Comparison of ENCODE assay signal across 1 cellular context in the genomic region with DNA sequence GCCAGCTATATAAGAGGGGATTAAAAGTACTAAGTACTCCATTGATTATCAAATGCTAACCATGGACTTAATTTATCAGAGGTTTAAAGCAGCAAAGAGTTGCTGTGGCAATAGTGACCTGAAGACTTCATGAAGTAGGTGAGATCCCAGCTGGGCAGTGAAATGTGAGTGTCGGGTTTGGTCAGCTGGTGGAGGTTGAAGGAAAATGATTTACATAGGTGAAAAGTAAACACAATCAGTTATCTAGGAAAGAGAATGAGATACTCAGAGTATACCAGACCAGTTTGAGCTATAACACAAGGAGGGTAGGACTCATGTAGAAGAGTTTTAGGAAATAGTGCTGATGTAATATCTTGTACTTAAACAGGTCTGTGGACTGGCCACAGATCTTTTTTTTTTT.
TF ChIP-seq lines count a peak whose summit lies in the region.

No MANE protein-coding gene starts in this region.

TF ChIP-seq in HepG2, 621 proteins besides CTCF, POLR2A, EP300 and RAD21 (continued from another document):
- TF ChIP-seq, protein P1, sequence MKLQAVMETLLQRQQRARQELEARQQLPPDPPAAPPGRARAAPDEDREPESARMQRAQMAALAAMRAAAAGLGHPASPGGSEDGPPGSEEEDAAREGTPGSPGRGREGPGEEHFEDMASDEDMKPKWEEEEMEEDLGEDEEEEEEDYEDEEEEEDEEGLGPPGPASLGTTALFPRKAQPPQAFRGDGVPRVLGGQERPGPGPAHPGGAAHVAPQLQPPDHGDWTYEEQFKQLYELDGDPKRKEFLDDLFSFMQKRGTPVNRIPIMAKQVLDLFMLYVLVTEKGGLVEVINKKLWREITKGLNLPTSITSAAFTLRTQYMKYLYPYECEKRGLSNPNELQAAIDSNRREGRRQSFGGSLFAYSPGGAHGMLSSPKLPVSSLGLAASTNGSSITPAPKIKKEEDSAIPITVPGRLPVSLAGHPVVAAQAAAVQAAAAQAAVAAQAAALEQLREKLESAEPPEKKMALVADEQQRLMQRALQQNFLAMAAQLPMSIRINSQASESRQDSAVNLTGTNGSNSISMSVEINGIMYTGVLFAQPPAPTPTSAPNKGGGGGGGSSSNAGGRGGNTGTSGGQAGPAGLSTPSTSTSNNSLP (IDR thresholded peaks at IDR 0.05; ENCODE audit: low read depth, low read length): no peak
- TF ChIP-seq NFYB (CRISPR knock-in tag; IDR thresholded peaks at IDR 0.05) (no peak), SAP130 (CRISPR knock-in tag; IDR thresholded peaks at IDR 0.05; ENCODE audit: low read depth) (peak; percentile 58), FOXA3 (CRISPR knock-in tag; IDR thresholded peaks at IDR 0.05) (peak; percentile 31; the same call in 1 of the 2 replicates), GATAD2A (CRISPR knock-in tag; IDR thresholded peaks at IDR 0.05) (peak; percentile 37; the same call in 1 of the 2 replicates), FOXK1 (CRISPR knock-in tag; IDR thresholded peaks at IDR 0.05; ENCODE audit: borderline replicate concordance, low read depth) (0 out of 2 replicates have a peak, but pooled peaks have one; percentile 18), ZNF326 (CRISPR knock-in tag; IDR thresholded peaks at IDR 0.05; ENCODE audit: borderline replicate concordance) (no peak)
- TF ChIP-seq, protein P2, sequence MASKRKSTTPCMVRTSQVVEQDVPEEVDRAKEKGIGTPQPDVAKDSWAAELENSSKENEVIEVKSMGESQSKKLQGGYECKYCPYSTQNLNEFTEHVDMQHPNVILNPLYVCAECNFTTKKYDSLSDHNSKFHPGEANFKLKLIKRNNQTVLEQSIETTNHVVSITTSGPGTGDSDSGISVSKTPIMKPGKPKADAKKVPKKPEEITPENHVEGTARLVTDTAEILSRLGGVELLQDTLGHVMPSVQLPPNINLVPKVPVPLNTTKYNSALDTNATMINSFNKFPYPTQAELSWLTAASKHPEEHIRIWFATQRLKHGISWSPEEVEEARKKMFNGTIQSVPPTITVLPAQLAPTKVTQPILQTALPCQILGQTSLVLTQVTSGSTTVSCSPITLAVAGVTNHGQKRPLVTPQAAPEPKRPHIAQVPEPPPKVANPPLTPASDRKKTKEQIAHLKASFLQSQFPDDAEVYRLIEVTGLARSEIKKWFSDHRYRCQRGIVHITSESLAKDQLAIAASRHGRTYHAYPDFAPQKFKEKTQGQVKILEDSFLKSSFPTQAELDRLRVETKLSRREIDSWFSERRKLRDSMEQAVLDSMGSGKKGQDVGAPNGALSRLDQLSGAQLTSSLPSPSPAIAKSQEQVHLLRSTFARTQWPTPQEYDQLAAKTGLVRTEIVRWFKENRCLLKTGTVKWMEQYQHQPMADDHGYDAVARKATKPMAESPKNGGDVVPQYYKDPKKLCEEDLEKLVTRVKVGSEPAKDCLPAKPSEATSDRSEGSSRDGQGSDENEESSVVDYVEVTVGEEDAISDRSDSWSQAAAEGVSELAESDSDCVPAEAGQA (IDR thresholded peaks at IDR 0.05; ENCODE audit: low read depth): no peak
- TF ChIP-seq, protein P2 (CRISPR knock-in tag; IDR thresholded peaks at IDR 0.05; ENCODE audit: borderline replicate concordance): no peak
- TF ChIP-seq, protein P3, sequence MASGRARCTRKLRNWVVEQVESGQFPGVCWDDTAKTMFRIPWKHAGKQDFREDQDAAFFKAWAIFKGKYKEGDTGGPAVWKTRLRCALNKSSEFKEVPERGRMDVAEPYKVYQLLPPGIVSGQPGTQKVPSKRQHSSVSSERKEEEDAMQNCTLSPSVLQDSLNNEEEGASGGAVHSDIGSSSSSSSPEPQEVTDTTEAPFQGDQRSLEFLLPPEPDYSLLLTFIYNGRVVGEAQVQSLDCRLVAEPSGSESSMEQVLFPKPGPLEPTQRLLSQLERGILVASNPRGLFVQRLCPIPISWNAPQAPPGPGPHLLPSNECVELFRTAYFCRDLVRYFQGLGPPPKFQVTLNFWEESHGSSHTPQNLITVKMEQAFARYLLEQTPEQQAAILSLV (CRISPR knock-in tag; IDR thresholded peaks at IDR 0.05; ENCODE audit: borderline replicate concordance): no peak
- TF ChIP-seq, protein P4, sequence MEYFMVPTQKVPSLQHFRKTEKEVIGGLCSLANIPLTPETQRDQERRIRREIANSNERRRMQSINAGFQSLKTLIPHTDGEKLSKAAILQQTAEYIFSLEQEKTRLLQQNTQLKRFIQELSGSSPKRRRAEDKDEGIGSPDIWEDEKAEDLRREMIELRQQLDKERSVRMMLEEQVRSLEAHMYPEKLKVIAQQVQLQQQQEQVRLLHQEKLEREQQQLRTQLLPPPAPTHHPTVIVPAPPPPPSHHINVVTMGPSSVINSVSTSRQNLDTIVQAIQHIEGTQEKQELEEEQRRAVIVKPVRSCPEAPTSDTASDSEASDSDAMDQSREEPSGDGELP (IDR thresholded peaks at IDR 0.05; ENCODE audit: borderline replicate concordance, low read depth): peak; percentile 91
- TF ChIP-seq, protein P5, sequence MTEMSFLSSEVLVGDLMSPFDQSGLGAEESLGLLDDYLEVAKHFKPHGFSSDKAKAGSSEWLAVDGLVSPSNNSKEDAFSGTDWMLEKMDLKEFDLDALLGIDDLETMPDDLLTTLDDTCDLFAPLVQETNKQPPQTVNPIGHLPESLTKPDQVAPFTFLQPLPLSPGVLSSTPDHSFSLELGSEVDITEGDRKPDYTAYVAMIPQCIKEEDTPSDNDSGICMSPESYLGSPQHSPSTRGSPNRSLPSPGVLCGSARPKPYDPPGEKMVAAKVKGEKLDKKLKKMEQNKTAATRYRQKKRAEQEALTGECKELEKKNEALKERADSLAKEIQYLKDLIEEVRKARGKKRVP (CRISPR knock-in tag; IDR thresholded peaks at IDR 0.05): peak in 1 of 2 experiments; percentile 31; a peak in 1 of 4 replicates
- TF ChIP-seq, protein P6, sequence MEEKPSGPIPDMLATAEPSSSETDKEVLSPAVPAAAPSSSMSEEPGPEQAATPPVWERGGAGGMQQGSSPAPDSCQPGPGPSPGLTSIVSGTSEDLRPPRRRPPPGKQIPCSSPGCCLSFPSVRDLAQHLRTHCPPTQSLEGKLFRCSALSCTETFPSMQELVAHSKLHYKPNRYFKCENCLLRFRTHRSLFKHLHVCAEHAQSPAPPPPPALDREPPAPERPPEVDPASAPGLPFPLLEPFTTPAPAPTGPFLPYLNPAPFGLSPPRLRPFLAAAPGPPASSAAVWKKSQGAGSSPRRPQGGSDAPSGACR (CRISPR knock-in tag; IDR thresholded peaks at IDR 0.05): no peak
